ENCODE assay signal across 1 cellular context in the genomic region with DNA sequence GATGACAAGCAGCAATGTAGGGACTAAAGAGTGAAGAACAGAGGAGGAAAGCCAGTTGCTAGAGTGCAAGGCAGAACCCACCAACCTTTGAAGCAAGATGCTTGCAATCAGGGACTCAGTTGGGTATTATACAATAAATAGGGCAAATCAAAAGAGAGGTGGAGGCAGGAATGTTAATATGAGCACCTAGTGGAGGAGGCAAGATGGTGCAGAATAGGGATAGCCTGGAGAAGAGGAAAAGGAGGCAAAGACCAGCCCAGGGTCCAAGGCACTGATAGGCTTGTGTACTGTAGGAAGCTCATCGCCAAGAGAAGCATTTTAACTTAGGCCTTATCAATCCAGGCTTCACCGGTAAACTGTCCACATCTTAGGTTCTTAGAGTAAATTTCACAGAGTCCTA.
TF ChIP-seq lines count a peak whose summit lies in the region.

No MANE protein-coding gene starts in this region.

TF ChIP-seq in HepG2, 621 proteins besides CTCF, POLR2A, EP300 and RAD21 (continued from another document):
- TF ChIP-seq PAXIP1 (CRISPR knock-in tag; conservative IDR thresholded peaks at IDR 0.05), result no peak
- no peak for TF ChIP-seq KMT2A (CRISPR knock-in tag; IDR thresholded peaks at IDR 0.05)
- TF ChIP-seq FLYWCH1 (CRISPR knock-in tag; IDR thresholded peaks at IDR 0.05), result no peak
- TF ChIP-seq ZC3H13 (CRISPR knock-in tag; IDR thresholded peaks at IDR 0.05), result no peak
- no peak for TF ChIP-seq HOXA7 (CRISPR knock-in tag; IDR thresholded peaks at IDR 0.05)
- no peak for TF ChIP-seq REL (CRISPR knock-in tag; conservative IDR thresholded peaks at IDR 0.05)
- TF ChIP-seq ZNF451 (CRISPR knock-in tag; IDR thresholded peaks at IDR 0.05), result no peak
